ENCODE assay signal across 35 cellular contexts in genomic region chr12:88127099-88127498, GRCh38. TPM values are rescaled to one million over a fixed set of nuclear protein-coding genes. Genes with fewer than 3 reads are reported as not detected.
DNase-seq lines count a peak whose midpoint lies in the region; ATAC-seq, FAIRE-seq and TF ChIP-seq lines count a peak whose summit lies in the region.
"Had no signal": no experiment of that assay in that cellular context is flagged by ENCODE, and none has a peak within 500 bp of the region (broad histone marks: within the 10 kb centered on the region; RNA-seq: fewer than 3 reads in every experiment).

No MANE protein-coding gene starts in this region.

- no peaks in the 10 kb centered on the region for H3K9me3 Mint-ChIP-seq in WTC11
- H3K9me3 Mint-ChIP-seq in chondrocyte (ENCODE audit: low read depth), result no peaks in the 10 kb centered on the region
- H3K9me3 Mint-ChIP-seq: CD14-positive monocyte; CD4-positive, alpha-beta memory T cell; CD4-positive, alpha-beta T cell; CD4-positive, CD25-positive, alpha-beta regulatory T cell; CD8-positive, alpha-beta memory T cell; CD8-positive, alpha-beta T cell had no signal

- no peak for TF ChIP-seq EP300 in K562 (IDR thresholded peaks at IDR 0.05; ENCODE audit: low read length)

- no peaks in the 10 kb centered on the region for H3K9me1 ChIP-seq in K562 (ENCODE audit: control insufficient read depth, insufficient read depth, low read length)

- H3K27ac ChIP-seq in HEK293 (ENCODE audit: extremely low read depth, low read depth, low read length), result no peak overlapping the region
- H3K27ac ChIP-seq in K562 (ENCODE audit: extremely low read depth, low read depth, low read length), result no peak overlapping the region
- no peak overlapping the region for H3K27ac ChIP-seq in uterus
- H3K27ac ChIP-seq: 22Rv1; A549; BLaER1; BLaER1 treated with 17β-estradiol and CSF1 and Interleukin-3, amounts not matched to agents 10 nM and 100 nM; C4-2B had no signal

- DNase-seq in WTC11 (ENCODE audit: low spot score), result no peak
- no peak for DNase-seq in K562 (ENCODE audit: extremely low read depth in 1 of 4, low spot score in 3 of 4)
- DNase-seq in chondrocyte (ENCODE audit: low spot score), result peak; percentile 21
- DNase-seq in uterus, result no peak
- no peak for DNase-seq in DMS79 treated with DMSO at 0.1 percent for 48 hours (lab: John Stamatoyannopoulos, UW)
- DNase-seq in NCI-H146 (lab: John Stamatoyannopoulos, UW), result no peak
- DNase-seq: 8988T; ACHN; AML-193; BE2C; C1 segment of cervical spinal cord; Caco-2; Calu3; CD4-positive, alpha-beta T cell; CD4-positive, CD25-positive, alpha-beta regulatory T cell; CD8-positive, alpha-beta memory T cell; CD8-positive, alpha-beta T cell; COR-L47; DMS 273 treated with DMSO at 0.1 percent for 48 hours; DMS153; DMS53; DMS79; DND-41; EL had no signal

- intact Hi-C loops in K562 (cut with micrococcal nuclease) (no loop called here), uterus (cut with DNase I; ENCODE audit: low total_unique reads) (no loop called here)

- WGBS in K562 (ENCODE audit: insufficient coverage, low coverage, missing lambda C conversion rate), result 100% methylated on average over 3 of the region's 3 CpGs

- no peaks in the 10 kb centered on the region for H3K79me2 ChIP-seq in K562 (ENCODE audit: control insufficient read depth, insufficient read depth, low read length)

- no peak for ATAC-seq in WTC11
- no peak for ATAC-seq in K562
- ATAC-seq in GM21526 (IDR thresholded peaks at IDR 0.05; ENCODE audit: low FRiP score, unreplicated experiment), result no peak
- ATAC-seq: A549; CD8-positive, alpha-beta T cell had no signal

- no peak overlapping the region for H3K4me3 Mint-ChIP-seq in WTC11
- no peak overlapping the region for H3K4me3 Mint-ChIP-seq in chondrocyte (ENCODE audit: unreplicated experiment)
- H3K4me3 Mint-ChIP-seq: B cell; CD14-positive monocyte; CD4-positive, alpha-beta memory T cell; CD4-positive, alpha-beta T cell; CD4-positive, CD25-positive, alpha-beta regulatory T cell; CD8-positive, alpha-beta memory T cell; CD8-positive, alpha-beta T cell had no signal

- TF ChIP-seq POLR2A in K562 (conservative IDR thresholded peaks at IDR 0.05) (no peak), uterus (IDR thresholded peaks at IDR 0.05) (no peak)

- H3K27ac Mint-ChIP-seq in WTC11, result no peak overlapping the region
- no peak overlapping the region for H3K27ac Mint-ChIP-seq in chondrocyte (ENCODE audit: unreplicated experiment)
- H3K27ac Mint-ChIP-seq: B cell; CD14-positive monocyte; CD4-positive, alpha-beta memory T cell; CD4-positive, alpha-beta T cell; CD4-positive, CD25-positive, alpha-beta regulatory T cell; CD8-positive, alpha-beta memory T cell; CD8-positive, alpha-beta T cell had no signal

- no peaks in the 10 kb centered on the region for H4K20me1 ChIP-seq in K562 (replicated peaks; ENCODE audit: control insufficient read depth, insufficient read depth, low read length)
- H4K20me1 ChIP-seq: BLaER1; BLaER1 treated with 17β-estradiol and CSF1 and Interleukin-3, amounts not matched to agents 10 nM and 100 nM had no signal

- H3K4me2 ChIP-seq in K562 (ENCODE audit: insufficient read depth, low read length), result no peak overlapping the region
- H3K4me2 ChIP-seq: A549; BLaER1; BLaER1 treated with 17β-estradiol and CSF1 and Interleukin-3, amounts not matched to agents 10 nM and 100 nM had no signal

- H3K4me1 Mint-ChIP-seq in WTC11 (no peaks in the 10 kb centered on the region), chondrocyte (ENCODE audit: low read depth) (no peaks in the 10 kb centered on the region)
- H3K4me1 Mint-ChIP-seq: B cell; CD14-positive monocyte; CD4-positive, alpha-beta memory T cell; CD8-positive, alpha-beta memory T cell had no signal

- H3K9ac ChIP-seq in K562 (ENCODE audit: insufficient read depth in 1 of 2, low read depth in 2 of 2, low read length in 2 of 2), result no peak overlapping the region
- H3K9ac ChIP-seq: BLaER1; BLaER1 treated with 17β-estradiol and CSF1 and Interleukin-3, amounts not matched to agents 10 nM and 100 nM had no signal

- H3K4me1 ChIP-seq in HEK293 (ENCODE audit: control insufficient read depth, insufficient read depth, low read length) (no peaks in the 10 kb centered on the region), K562 (replicated peaks in 1 of 2; ENCODE audit: control insufficient read depth in 2 of 2, insufficient read depth in 2 of 2, low read length in 2 of 2) (no peaks in the 10 kb centered on the region), uterus (no peaks in the 10 kb centered on the region)
- H3K4me1 ChIP-seq: BE2C; BLaER1; BLaER1 treated with 17β-estradiol and CSF1 and Interleukin-3, amounts not matched to agents 10 nM and 100 nM; Caco-2 had no signal

- no peak for TF ChIP-seq RAD21 in K562 (CRISPR knock-in tag; conservative IDR thresholded peaks at IDR 0.05 in 1 of 2, IDR thresholded peaks at IDR 0.05 in 1 of 2)

- H3K9me3 ChIP-seq in HEK293 (ENCODE audit: control insufficient read depth, insufficient read depth, low read depth, low read length), result no peaks in the 10 kb centered on the region
- no peaks in the 10 kb centered on the region for H3K9me3 ChIP-seq in K562 (replicated peaks; ENCODE audit: control insufficient read depth, insufficient read depth, low read depth, low read length)
- H3K9me3 ChIP-seq in uterus, result no peaks in the 10 kb centered on the region
- H3K9me3 ChIP-seq: A549; BE2C; BLaER1; BLaER1 treated with 17β-estradiol and CSF1 and Interleukin-3, amounts not matched to agents 10 nM and 100 nM; Caco-2 had no signal

- CTCF ChIA-PET in HEK293 (lab: Yijun Ruan, JAX) (no interaction called here), WTC11 (lab: Charles Lee) (no interaction called here), K562 (lab: Yijun Ruan, JAX; ENCODE audit: low intra/inter-chr PET ratio) (no interaction called here)

- no TSS peak for BruUV-seq in K562 (replicated peaks; lab: Mats Ljungman, UMichigan)

- FAIRE-seq in K562 (lab: Jason Lieb, UNC), result no peak
- FAIRE-seq: D721Med had no signal

- TF ChIP-seq CTCF in HEK293 (tag by site-specific recombination; IDR thresholded peaks at IDR 0.05) (no peak), WTC11 (IDR thresholded peaks at IDR 0.05) (no peak), K562 (IDR thresholded peaks at IDR 0.05 in 2 of 3, conservative IDR thresholded peaks at IDR 0.05 in 1 of 3; ENCODE audit: insufficient read depth in 2 of 3, low read depth in 1 of 3, low read length in 3 of 3) (no peak), chondrocyte (IDR thresholded peaks at IDR 0.05) (no peak), uterus (IDR thresholded peaks at IDR 0.05) (no peak)

- peaks cover 52 to 58% of the 10 kb centered on the region in 2 experiments for H3K36me3 ChIP-seq in HEK293 (ENCODE audit: control insufficient read depth in 2 of 2, insufficient read depth in 1 of 2, low read length in 2 of 2)
- H3K36me3 ChIP-seq in K562 (ENCODE audit: control insufficient read depth, insufficient read depth, low read length), result peaks cover 38% of the 10 kb centered on the region
- H3K36me3 ChIP-seq in uterus, result no peaks in the 10 kb centered on the region

- in situ Hi-C loops in K562 (cut with MboI), result no loop called here

- POLR2A ChIA-PET in HEK293 (lab: Yijun Ruan, JAX) (no interaction called here), WTC11 (lab: Charles Lee) (no interaction called here), K562 (lab: Yijun Ruan, JAX) (interaction anchor here (0.6 kb wide), 1 partner anchor 30 kb away, joined by 5 read pairs; no protein-coding TSS in a partner anchor)

- no peak overlapping the region for H2AFZ ChIP-seq in K562 (ENCODE audit: low read depth, low read length)

- H3K36me3 Mint-ChIP-seq in WTC11 (no peaks in the 10 kb centered on the region), chondrocyte (ENCODE audit: low read depth) (peaks cover 6% of the 10 kb centered on the region)

- H3K27me3 Mint-ChIP-seq in WTC11 (ENCODE audit: low read depth), result no peaks in the 10 kb centered on the region
- H3K27me3 Mint-ChIP-seq in chondrocyte (ENCODE audit: low read depth), result no peaks in the 10 kb centered on the region
- H3K27me3 Mint-ChIP-seq: B cell; CD4-positive, alpha-beta memory T cell; CD4-positive, alpha-beta T cell; CD4-positive, CD25-positive, alpha-beta regulatory T cell; CD8-positive, alpha-beta memory T cell had no signal

- H3K27me3 ChIP-seq in K562 (ENCODE audit: control insufficient read depth in 2 of 2, insufficient read depth in 2 of 2, low read length in 2 of 2) (no peaks in the 10 kb centered on the region), uterus (no peaks in the 10 kb centered on the region)
- H3K27me3 ChIP-seq: BE2C; BLaER1; BLaER1 treated with 17β-estradiol and CSF1 and Interleukin-3, amounts not matched to agents 10 nM and 100 nM had no signal

- H3K4me3 ChIP-seq in HEK293 (ENCODE audit: low read depth, low read length) (no peak overlapping the region), K562 (no peak overlapping the region), uterus (no peak overlapping the region)
- H3K4me3 ChIP-seq: A549; BLaER1; BLaER1 treated with 17β-estradiol and CSF1 and Interleukin-3, amounts not matched to agents 10 nM and 100 nM had no signal

RNA-seq across cellular contexts. Expression of gene CEP290, which starts 14.8 kb away (rescaled TPM):
- total RNA-seq in WTC11 (2021), result 9.6 to 12.3 TPM (median 10.7 TPM) in 3 replicates
- 18.3 and 107 TPM in 2 replicates for total RNA-seq in K562 (2011; cell fraction: chromatin; rRNA removed; ENCODE audit: low replicate concordance)
- 8.3 and 11.3 TPM in 2 replicates for total RNA-seq in K562 (2011; cell fraction: nucleolus; rRNA removed)
- 21.1 and 22.5 TPM in 2 replicates for total RNA-seq in K562 (2011; cell fraction: nucleoplasm; rRNA removed)
- 14.1 and 19.3 TPM in 2 replicates for total RNA-seq in K562 (2014; rRNA removed)
- total RNA-seq in K562 (2014; rRNA removed; fragmentation: Illumina TruSeq; extraction: Trizol), result 19.4 and 23.0 TPM in 2 replicates
- total RNA-seq in K562 (2015; rRNA removed; fragmentation: Illumina TruSeq; extraction: Trizol), result 16.5 and 18.2 TPM in 2 replicates
- 16.4 and 18.3 TPM in 2 replicates for total RNA-seq in K562 (2021)
- 5.8 and 8.0 TPM in 2 replicates for polyA plus RNA-seq in K562 (2011; rRNA removed)
- 4.8 TPM in 2 replicates for polyA plus RNA-seq in K562 (2011; cell fraction: cytosol; rRNA removed)
- 12.5 and 12.8 TPM in 2 replicates for polyA plus RNA-seq in K562 (2011; cell fraction: nucleus; rRNA removed)
- 5.5 and 5.9 TPM in 2 replicates for polyA plus RNA-seq in K562 (2012)
- polyA plus RNA-seq in K562 (2014; fragmentation: Illumina TruSeq; extraction: Trizol), result 13.2 and 13.5 TPM in 2 replicates
- 10 to 100 TPM in 1 of 2 experiments, 1 to 10 TPM in 1; 7.2 to 10.7 TPM for polyA plus RNA-seq in K562 (2014; fragmentation: Nextera tagmentation; extraction: Ambion mirVana)
- 9.8 and 18.1 TPM in 2 replicates for polyA plus RNA-seq in K562 (2014; rRNA removed)
- 19.4 and 24.8 TPM in 2 replicates for polyA minus RNA-seq in K562 (2011; rRNA and poly(A)+ RNA removed)
- 6.3 and 6.9 TPM in 2 replicates for polyA minus RNA-seq in K562 (2011; cell fraction: cytosol; rRNA and poly(A)+ RNA removed)
- 32.4 and 42.7 TPM in 2 replicates for polyA minus RNA-seq in K562 (2011; cell fraction: nucleus; rRNA and poly(A)+ RNA removed)
- total RNA-seq in chondrocyte, result 15.0 to 20.6 TPM (median 16.9 TPM) in 3 replicates
- total RNA-seq in uterus, result 10 to 100 TPM in 2 of 4 donors, 1 to 10 TPM in 2; 5.6 to 77.8 (median 16.3) TPM

RNA-seq across cellular contexts. Expression of gene TMTC3, which starts 15.0 kb away (rescaled TPM):
- total RNA-seq in WTC11 (2021) (36.9 to 39.8 TPM (median 38.8 TPM) in 3 replicates), K562 (2014; rRNA removed) (4.0 TPM in 2 replicates), K562 (2014; rRNA removed; fragmentation: Illumina TruSeq; extraction: Trizol) (9.8 and 10.9 TPM in 2 replicates), K562 (2015; rRNA removed; fragmentation: Illumina TruSeq; extraction: Trizol) (9.6 and 9.8 TPM in 2 replicates), K562 (2021) (9.1 and 10.0 TPM in 2 replicates), chondrocyte (47.4 to 63.6 TPM (median 50.5 TPM) in 3 replicates), uterus (10 to 100 TPM in 3 of 4 donors, 1 to 10 TPM in 1; 9.0 to 86.5 (median 20.0) TPM)
- total RNA-seq in K562 (2011; cell fraction: chromatin; rRNA removed; ENCODE audit: low replicate concordance), result 18.8 and 33.4 TPM in 2 replicates
- 5.5 and 5.9 TPM in 2 replicates for total RNA-seq in K562 (2011; cell fraction: nucleolus; rRNA removed)
- total RNA-seq in K562 (2011; cell fraction: nucleoplasm; rRNA removed), result 15.6 and 27.6 TPM in 2 replicates
- polyA plus RNA-seq in K562 (2011; rRNA removed) (5.1 and 7.2 TPM in 2 replicates), K562 (2014; fragmentation: Illumina TruSeq; extraction: Trizol) (3.0 and 4.0 TPM in 2 replicates), K562 (2014; fragmentation: Nextera tagmentation; extraction: Ambion mirVana) (1 to 10 TPM; 4.6 to 4.7 TPM), K562 (2014; rRNA removed) (1.9 and 2.2 TPM in 2 replicates)
- 1.2 and 4.0 TPM in 2 replicates for polyA plus RNA-seq in K562 (2011; cell fraction: cytosol; rRNA removed)
- polyA plus RNA-seq in K562 (2011; cell fraction: nucleus; rRNA removed), result 4.8 and 4.9 TPM in 2 replicates
- polyA plus RNA-seq in K562 (2012), result 1.2 and 1.7 TPM in 2 replicates
- polyA minus RNA-seq in K562 (2011; rRNA and poly(A)+ RNA removed), result 43.4 and 44.5 TPM in 2 replicates
- polyA minus RNA-seq in K562 (2011; cell fraction: cytosol; rRNA and poly(A)+ RNA removed), result 11.2 and 12.5 TPM in 2 replicates
- polyA minus RNA-seq in K562 (2011; cell fraction: nucleus; rRNA and poly(A)+ RNA removed), result 4.3 and 10.3 TPM in 2 replicates

Comparison
In these comparisons a context has a peak if more than half of its experiments do, and no peak if none do; other contexts are left out.
1. Of the 44 proteins assayed by ChIP-seq in both K562 and HEK293: peak only in K562: none; only in HEK293: none; in both: ZNF121; in neither: 43.